1 cellular context compared by ENCODE assay signal in the genomic region with DNA sequence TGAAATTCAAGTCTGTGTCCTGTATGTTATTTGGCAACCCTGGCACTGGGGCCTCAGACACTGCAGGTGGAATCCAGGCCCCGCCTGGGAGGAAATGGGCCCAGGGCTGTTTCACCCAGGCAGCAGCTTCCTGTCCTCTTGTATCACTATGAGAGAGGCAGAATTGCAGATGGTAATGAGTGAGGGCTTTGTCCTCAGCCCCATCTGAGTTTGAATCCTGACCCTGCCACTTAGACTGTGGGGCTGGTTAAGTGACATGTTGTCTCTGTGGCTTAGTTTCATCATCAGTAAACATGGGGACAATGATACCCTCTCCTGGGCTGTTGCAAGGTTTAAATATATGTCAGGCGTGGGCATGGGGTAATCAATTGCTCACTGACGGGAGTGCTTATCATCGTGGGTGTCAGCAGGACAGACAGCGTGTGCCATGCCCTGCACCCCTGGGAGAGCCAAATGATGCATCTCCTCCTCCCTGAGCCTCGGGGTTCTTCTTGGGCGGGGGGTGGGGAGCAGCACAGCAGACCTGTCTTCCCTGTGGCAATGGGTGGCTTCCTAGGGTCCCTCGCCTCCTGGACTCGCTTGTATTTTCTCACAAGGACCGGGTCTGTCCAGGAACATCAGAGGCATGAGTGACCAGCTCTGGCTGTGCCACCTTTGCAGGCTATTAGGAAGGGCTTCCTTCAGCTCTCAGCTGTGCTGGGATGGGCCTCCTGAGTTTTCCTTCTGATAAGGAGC.
A peak's percentile ranks its signal among the peaks of the same experiment; 100 is the strongest.
TF ChIP-seq lines count a peak whose summit lies in the region.

No MANE protein-coding gene starts in this region.

TF ChIP-seq in HepG2, 621 proteins besides CTCF, POLR2A, EP300 and RAD21 (continues in another document):
- TF ChIP-seq ZNF343 (CRISPR knock-in tag; IDR thresholded peaks at IDR 0.05) (no peak), ZNF616 (CRISPR knock-in tag; IDR thresholded peaks at IDR 0.05; ENCODE audit: low read depth) (no peak), ZNF138 (CRISPR knock-in tag; IDR thresholded peaks at IDR 0.05; ENCODE audit: low read depth) (no peak), ZEB1 (IDR thresholded peaks at IDR 0.05; ENCODE audit: insufficient replicate concordance, low read depth) (no peak), SRSF4 (IDR thresholded peaks at IDR 0.05; ENCODE audit: low read depth, low read length, poor library complexity, severe bottlenecking) (no peak), ZNF614 (CRISPR knock-in tag; IDR thresholded peaks at IDR 0.05; ENCODE audit: borderline replicate concordance) (peak; percentile 66; the same call in 1 of the 2 replicates), SOX6 (IDR thresholded peaks at IDR 0.05) (no peak), SOX6 (CRISPR knock-in tag; IDR thresholded peaks at IDR 0.05) (peak; percentile 96), NFRKB (IDR thresholded peaks at IDR 0.05) (no peak), MED1 (CRISPR knock-in tag; IDR thresholded peaks at IDR 0.05) (no peak; the same call in none of the 2 replicates), RBM39 (IDR thresholded peaks at IDR 0.05; ENCODE audit: low read depth, low read length, poor library complexity, severe bottlenecking) (no peak), ZMAT3 (CRISPR knock-in tag; conservative IDR thresholded peaks at IDR 0.05) (no peak), ZNF317 (CRISPR knock-in tag; IDR thresholded peaks at IDR 0.05) (no peak), MEIS2 (CRISPR knock-in tag; IDR thresholded peaks at IDR 0.05) (peak; percentile 68; the same call in 1 of the 2 replicates), ELF1 (CRISPR knock-in tag; IDR thresholded peaks at IDR 0.05) (peak; percentile 38; the same call in 1 of the 2 replicates), ZNF780A (CRISPR knock-in tag; IDR thresholded peaks at IDR 0.05) (no peak), BCL6 (CRISPR knock-in tag; IDR thresholded peaks at IDR 0.05) (peak; percentile 65; the same call in 1 of the 2 replicates), ZBTB38 (CRISPR knock-in tag; IDR thresholded peaks at IDR 0.05) (no peak), SAP130 (CRISPR knock-in tag; IDR thresholded peaks at IDR 0.05; ENCODE audit: low read depth) (peak; percentile 94), ZNF816 (CRISPR knock-in tag; IDR thresholded peaks at IDR 0.05; ENCODE audit: borderline replicate concordance) (no peak), KDM6A (CRISPR knock-in tag; IDR thresholded peaks at IDR 0.05; ENCODE audit: low read depth) (no peak), SMC3 (IDR thresholded peaks at IDR 0.05; ENCODE audit: low read length) (no peak), MIER2 (CRISPR knock-in tag; IDR thresholded peaks at IDR 0.05) (no peak; the same call in 1 of the 2 replicates)
- TF ChIP-seq, protein P1, sequence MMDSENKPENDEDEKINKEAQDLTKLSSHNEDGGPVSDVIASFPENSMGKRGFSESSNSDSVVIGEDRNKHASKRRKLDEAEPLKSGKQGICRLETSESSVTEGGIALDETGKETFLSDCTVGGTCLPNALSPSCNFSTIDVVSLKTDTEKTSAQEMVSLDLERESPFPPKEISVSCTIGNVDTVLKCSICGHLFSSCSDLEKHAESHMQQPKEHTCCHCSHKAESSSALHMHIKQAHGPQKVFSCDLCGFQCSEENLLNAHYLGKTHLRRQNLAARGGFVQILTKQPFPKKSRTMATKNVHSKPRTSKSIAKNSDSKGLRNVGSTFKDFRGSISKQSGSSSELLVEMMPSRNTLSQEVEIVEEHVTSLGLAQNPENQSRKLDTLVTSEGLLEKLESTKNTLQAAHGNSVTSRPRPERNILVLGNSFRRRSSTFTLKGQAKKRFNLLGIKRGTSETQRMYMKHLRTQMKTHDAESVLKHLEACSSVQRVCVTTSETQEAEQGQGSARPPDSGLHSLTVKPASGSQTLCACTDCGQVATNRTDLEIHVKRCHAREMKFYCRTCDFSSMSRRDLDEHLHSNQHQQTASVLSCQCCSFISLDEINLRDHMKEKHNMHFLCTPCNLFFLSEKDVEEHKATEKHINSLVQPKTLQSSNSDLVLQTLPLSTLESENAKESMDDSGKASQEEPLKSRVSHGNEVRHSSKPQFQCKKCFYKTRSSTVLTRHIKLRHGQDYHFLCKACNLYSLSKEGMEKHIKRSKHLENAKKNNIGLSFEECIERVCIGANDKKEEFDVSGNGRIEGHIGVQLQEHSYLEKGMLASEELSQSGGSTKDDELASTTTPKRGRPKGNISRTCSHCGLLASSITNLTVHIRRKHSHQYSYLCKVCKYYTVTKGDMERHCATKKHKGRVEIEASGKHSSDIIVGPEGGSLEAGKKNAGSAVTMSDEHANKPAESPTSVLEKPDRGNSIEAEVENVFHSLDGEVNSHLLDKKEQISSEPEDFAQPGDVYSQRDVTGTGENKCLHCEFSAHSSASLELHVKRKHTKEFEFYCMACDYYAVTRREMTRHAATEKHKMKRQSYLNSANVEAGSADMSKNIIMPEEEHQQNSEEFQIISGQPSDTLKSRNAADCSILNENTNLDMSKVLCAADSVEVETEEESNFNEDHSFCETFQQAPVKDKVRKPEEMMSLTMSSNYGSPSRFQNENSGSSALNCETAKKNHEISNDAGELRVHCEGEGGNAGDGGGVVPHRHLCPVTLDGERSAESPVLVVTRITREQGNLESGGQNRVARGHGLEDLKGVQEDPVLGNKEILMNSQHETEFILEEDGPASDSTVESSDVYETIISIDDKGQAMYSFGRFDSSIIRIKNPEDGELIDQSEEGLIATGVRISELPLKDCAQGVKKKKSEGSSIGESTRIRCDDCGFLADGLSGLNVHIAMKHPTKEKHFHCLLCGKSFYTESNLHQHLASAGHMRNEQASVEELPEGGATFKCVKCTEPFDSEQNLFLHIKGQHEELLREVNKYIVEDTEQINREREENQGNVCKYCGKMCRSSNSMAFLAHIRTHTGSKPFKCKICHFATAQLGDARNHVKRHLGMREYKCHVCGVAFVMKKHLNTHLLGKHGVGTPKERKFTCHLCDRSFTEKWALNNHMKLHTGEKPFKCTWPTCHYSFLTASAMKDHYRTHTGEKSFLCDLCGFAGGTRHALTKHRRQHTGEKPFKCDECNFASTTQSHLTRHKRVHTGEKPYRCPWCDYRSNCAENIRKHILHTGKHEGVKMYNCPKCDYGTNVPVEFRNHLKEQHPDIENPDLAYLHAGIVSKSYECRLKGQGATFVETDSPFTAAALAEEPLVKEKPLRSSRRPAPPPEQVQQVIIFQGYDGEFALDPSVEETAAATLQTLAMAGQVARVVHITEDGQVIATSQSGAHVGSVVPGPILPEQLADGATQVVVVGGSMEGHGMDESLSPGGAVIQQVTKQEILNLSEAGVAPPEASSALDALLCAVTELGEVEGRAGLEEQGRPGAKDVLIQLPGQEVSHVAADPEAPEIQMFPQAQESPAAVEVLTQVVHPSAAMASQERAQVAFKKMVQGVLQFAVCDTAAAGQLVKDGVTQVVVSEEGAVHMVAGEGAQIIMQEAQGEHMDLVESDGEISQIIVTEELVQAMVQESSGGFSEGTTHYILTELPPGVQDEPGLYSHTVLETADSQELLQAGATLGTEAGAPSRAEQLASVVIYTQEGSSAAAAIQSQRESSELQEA (CRISPR knock-in tag; IDR thresholded peaks at IDR 0.05; ENCODE audit: not compliant biosample characterization): no peak
- TF ChIP-seq, protein P2, sequence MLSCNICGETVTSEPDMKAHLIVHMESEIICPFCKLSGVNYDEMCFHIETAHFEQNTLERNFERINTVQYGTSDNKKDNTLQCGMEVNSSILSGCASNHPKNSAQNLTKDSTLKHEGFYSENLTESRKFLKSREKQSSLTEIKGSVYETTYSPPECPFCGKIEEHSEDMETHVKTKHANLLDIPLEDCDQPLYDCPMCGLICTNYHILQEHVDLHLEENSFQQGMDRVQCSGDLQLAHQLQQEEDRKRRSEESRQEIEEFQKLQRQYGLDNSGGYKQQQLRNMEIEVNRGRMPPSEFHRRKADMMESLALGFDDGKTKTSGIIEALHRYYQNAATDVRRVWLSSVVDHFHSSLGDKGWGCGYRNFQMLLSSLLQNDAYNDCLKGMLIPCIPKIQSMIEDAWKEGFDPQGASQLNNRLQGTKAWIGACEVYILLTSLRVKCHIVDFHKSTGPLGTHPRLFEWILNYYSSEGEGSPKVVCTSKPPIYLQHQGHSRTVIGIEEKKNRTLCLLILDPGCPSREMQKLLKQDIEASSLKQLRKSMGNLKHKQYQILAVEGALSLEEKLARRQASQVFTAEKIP (CRISPR knock-in tag; IDR thresholded peaks at IDR 0.05; ENCODE audit: borderline replicate concordance): no peak
- TF ChIP-seq, protein P3, sequence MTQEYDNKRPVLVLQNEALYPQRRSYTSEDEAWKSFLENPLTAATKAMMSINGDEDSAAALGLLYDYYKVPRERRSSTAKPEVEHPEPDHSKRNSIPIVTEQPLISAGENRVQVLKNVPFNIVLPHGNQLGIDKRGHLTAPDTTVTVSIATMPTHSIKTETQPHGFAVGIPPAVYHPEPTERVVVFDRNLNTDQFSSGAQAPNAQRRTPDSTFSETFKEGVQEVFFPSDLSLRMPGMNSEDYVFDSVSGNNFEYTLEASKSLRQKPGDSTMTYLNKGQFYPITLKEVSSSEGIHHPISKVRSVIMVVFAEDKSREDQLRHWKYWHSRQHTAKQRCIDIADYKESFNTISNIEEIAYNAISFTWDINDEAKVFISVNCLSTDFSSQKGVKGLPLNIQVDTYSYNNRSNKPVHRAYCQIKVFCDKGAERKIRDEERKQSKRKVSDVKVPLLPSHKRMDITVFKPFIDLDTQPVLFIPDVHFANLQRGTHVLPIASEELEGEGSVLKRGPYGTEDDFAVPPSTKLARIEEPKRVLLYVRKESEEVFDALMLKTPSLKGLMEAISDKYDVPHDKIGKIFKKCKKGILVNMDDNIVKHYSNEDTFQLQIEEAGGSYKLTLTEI (CRISPR knock-in tag; conservative IDR thresholded peaks at IDR 0.05): no peak
- TF ChIP-seq, protein P4, sequence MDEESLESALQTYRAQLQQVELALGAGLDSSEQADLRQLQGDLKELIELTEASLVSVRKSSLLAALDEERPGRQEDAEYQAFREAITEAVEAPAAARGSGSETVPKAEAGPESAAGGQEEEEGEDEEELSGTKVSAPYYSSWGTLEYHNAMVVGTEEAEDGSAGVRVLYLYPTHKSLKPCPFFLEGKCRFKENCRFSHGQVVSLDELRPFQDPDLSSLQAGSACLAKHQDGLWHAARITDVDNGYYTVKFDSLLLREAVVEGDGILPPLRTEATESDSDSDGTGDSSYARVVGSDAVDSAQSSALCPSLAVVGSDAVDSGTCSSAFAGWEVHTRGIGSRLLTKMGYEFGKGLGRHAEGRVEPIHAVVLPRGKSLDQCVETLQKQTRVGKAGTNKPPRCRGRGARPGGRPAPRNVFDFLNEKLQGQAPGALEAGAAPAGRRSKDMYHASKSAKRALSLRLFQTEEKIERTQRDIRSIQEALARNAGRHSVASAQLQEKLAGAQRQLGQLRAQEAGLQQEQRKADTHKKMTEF (CRISPR knock-in tag; IDR thresholded peaks at IDR 0.05): peak; percentile 38; the same call in 1 of the 2 replicates
- TF ChIP-seq, protein P5, sequence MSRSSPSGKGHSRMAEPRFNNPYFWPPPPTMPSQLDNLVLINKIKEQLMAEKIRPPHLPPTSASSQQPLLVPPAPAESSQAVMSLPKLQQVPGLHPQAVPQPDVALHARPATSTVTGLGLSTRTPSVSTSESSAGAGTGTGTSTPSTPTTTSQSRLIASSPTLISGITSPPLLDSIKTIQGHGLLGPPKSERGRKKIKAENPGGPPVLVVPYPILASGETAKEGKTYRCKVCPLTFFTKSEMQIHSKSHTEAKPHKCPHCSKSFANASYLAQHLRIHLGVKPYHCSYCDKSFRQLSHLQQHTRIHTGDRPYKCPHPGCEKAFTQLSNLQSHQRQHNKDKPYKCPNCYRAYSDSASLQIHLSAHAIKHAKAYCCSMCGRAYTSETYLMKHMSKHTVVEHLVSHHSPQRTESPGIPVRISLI (CRISPR knock-in tag; IDR thresholded peaks at IDR 0.05; ENCODE audit: borderline replicate concordance): no peak; the same call in 1 of the 2 replicates
- TF ChIP-seq, protein P6, sequence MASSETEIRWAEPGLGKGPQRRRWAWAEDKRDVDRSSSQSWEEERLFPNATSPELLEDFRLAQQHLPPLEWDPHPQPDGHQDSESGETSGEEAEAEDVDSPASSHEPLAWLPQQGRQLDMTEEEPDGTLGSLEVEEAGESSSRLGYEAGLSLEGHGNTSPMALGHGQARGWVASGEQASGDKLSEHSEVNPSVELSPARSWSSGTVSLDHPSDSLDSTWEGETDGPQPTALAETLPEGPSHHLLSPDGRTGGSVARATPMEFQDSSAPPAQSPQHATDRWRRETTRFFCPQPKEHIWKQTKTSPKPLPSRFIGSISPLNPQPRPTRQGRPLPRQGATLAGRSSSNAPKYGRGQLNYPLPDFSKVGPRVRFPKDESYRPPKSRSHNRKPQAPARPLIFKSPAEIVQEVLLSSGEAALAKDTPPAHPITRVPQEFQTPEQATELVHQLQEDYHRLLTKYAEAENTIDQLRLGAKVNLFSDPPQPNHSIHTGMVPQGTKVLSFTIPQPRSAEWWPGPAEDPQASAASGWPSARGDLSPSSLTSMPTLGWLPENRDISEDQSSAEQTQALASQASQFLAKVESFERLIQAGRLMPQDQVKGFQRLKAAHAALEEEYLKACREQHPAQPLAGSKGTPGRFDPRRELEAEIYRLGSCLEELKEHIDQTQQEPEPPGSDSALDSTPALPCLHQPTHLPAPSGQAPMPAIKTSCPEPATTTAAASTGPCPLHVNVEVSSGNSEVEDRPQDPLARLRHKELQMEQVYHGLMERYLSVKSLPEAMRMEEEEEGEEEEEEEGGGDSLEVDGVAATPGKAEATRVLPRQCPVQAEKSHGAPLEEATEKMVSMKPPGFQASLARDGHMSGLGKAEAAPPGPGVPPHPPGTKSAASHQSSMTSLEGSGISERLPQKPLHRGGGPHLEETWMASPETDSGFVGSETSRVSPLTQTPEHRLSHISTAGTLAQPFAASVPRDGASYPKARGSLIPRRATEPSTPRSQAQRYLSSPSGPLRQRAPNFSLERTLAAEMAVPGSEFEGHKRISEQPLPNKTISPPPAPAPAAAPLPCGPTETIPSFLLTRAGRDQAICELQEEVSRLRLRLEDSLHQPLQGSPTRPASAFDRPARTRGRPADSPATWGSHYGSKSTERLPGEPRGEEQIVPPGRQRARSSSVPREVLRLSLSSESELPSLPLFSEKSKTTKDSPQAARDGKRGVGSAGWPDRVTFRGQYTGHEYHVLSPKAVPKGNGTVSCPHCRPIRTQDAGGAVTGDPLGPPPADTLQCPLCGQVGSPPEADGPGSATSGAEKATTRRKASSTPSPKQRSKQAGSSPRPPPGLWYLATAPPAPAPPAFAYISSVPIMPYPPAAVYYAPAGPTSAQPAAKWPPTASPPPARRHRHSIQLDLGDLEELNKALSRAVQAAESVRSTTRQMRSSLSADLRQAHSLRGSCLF (CRISPR knock-in tag; IDR thresholded peaks at IDR 0.05; ENCODE audit: borderline replicate concordance): no peak
- TF ChIP-seq, protein P7, sequence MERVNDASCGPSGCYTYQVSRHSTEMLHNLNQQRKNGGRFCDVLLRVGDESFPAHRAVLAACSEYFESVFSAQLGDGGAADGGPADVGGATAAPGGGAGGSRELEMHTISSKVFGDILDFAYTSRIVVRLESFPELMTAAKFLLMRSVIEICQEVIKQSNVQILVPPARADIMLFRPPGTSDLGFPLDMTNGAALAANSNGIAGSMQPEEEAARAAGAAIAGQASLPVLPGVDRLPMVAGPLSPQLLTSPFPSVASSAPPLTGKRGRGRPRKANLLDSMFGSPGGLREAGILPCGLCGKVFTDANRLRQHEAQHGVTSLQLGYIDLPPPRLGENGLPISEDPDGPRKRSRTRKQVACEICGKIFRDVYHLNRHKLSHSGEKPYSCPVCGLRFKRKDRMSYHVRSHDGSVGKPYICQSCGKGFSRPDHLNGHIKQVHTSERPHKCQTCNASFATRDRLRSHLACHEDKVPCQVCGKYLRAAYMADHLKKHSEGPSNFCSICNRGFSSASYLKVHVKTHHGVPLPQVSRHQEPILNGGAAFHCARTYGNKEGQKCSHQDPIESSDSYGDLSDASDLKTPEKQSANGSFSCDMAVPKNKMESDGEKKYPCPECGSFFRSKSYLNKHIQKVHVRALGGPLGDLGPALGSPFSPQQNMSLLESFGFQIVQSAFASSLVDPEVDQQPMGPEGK (CRISPR knock-in tag; IDR thresholded peaks at IDR 0.05): peak; percentile 87
